16 cellular contexts compared by ENCODE assay signal in the genomic region with DNA sequence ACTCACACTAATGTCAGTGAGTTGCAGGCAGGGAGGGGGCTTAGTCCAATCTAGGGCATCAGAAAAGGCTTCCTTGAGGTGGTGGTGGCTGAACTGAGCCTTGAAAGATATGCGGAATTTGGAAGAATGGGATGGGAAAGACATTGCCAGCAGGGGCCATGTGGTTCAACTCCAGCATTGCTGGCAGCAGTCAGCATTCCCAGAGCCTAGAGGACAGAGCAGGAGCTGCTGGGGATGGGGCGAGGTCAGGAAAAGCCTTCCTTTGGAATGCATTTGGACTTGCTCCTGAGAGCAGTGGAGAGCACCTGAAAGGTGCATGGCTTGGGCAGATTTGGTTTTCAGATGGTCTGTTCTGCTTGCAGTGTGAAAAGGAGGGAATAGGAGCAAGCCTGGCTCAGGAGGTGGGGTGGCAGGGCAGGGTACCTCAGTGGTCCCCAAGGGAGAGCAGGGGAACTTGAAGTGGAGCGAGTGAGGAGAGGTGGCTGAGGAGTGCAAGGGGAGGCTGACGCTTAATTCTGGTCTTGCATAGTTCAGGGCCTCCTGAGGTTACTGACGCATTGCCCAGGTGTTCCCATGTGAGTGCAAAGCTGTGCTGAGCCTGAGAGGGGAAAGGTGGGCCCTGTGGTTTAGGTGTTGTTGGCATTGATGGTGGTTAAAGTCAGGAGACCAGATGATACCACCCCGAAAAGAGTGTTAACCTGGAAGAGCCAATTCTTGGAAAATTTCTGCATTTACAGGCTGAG.
A peak's percentile ranks its signal among the peaks of the same experiment; 100 is the strongest.
DNase-seq lines count a peak whose midpoint lies in the region; ATAC-seq, FAIRE-seq and TF ChIP-seq lines count a peak whose summit lies in the region.
"Had no signal": no experiment of that assay in that cellular context is flagged by ENCODE, and none has a peak within 500 bp of the region (broad histone marks: within the 10 kb centered on the region; RNA-seq: fewer than 3 reads in every experiment).

No MANE protein-coding gene starts in this region.

- H3K4me3 ChIP-seq in NT2/D1 (ENCODE audit: insufficient read length, low read depth) (no peak overlapping the region), H1 (ENCODE audit: extremely low read depth in 1 of 4, insufficient read depth in 2 of 4, low read depth in 3 of 4, low read length in 4 of 4) (no peak overlapping the region), small intestine (ENCODE audit: low read depth in 1 of 2, low read length in 2 of 2) (no peak overlapping the region)
- H3K4me3 ChIP-seq: cardiac muscle cell, GM23248 had no signal

- H3K4ac ChIP-seq in H1 (replicated peaks; ENCODE audit: insufficient read length, low read depth, low read length), result peak overlapping the region; percentile 24

- H3K56ac ChIP-seq in H1 (replicated peaks; ENCODE audit: insufficient read length, low read depth, low read length), result no peak overlapping the region

- no peak overlapping the region for H2AFZ ChIP-seq in H1 (ENCODE audit: low read length)
- H2AFZ ChIP-seq: GM23248 had no signal

- H3K27me3 ChIP-seq in NT2/D1 (ENCODE audit: insufficient read depth, insufficient read length) (no peaks in the 10 kb centered on the region), H1 (replicated peaks in 1 of 4; ENCODE audit: control insufficient read depth in 3 of 4, extremely low read depth in 1 of 4, insufficient read depth in 3 of 4, low read length in 3 of 4) (no peaks in the 10 kb centered on the region), small intestine (ENCODE audit: control insufficient read depth in 2 of 2, insufficient read depth in 2 of 2, low read length in 2 of 2) (no peaks in the 10 kb centered on the region)
- H3K27me3 ChIP-seq: cardiac muscle cell had no signal

- H2BK5ac ChIP-seq in H1 (ENCODE audit: low read depth, low read length), result peak overlapping the region; percentile 84; the same call in 1 of the 2 replicates

- no peak overlapping the region for H3K14ac ChIP-seq in H1 (ENCODE audit: insufficient read length)

- TF ChIP-seq RAD21 in H1 (IDR thresholded peaks at IDR 0.05 in 1 of 2, conservative IDR thresholded peaks at IDR 0.05 in 1 of 2; ENCODE audit: low read depth in 2 of 2, low read length in 2 of 2), result peak in 1 of 2 experiments; percentile 18; a peak in 1 of 4 replicates

- CTCF ChIA-PET in H1 (lab: Charles Lee; ENCODE audit: partially characterized antibody), result interaction anchor here (0.8 to 1.6 kb wide), 5 partner anchors 20 to 103 kb away, joined by 3 to 5 read pairs (median 3); no protein-coding TSS in a partner anchor

- H4K8ac ChIP-seq in H1 (ENCODE audit: extremely low read depth, insufficient read depth, low read length), result no peak overlapping the region

- TF ChIP-seq POLR2A in H1 (IDR thresholded peaks at IDR 0.05; ENCODE audit: control extremely low read depth in 1 of 2, low read depth in 2 of 2, low read length in 2 of 2), result no peak

- no peaks in the 10 kb centered on the region; the same call in 1 of the 2 replicates for H3K23me2 ChIP-seq in H1 (ENCODE audit: low read depth, low read length)

- H3K79me1 ChIP-seq in H1 (ENCODE audit: low read depth, low read length), result peaks cover 23% of the 10 kb centered on the region

- peak overlapping the region; percentile 1 for H4K91ac ChIP-seq in H1 (replicated peaks; ENCODE audit: insufficient read length, low read length)

- H2BK12ac ChIP-seq in H1 (ENCODE audit: low read depth, low read length), result peak overlapping the region; percentile 86

- H2BK15ac ChIP-seq in H1 (ENCODE audit: low read length), result peak overlapping the region; percentile 23; the same call in 1 of the 2 replicates

- no peak overlapping the region for H2BK120ac ChIP-seq in H1 (replicated peaks; ENCODE audit: low read depth, low read length)

- H3K79me2 ChIP-seq in H1 (ENCODE audit: control insufficient read depth in 1 of 2, insufficient read depth in 2 of 2, low read length in 2 of 2), result peaks cover 3 to 85% of the 10 kb centered on the region in 2 experiments

- H3K36me3 ChIP-seq in NT2/D1 (ENCODE audit: insufficient read depth, insufficient read length, low read length) (no peaks in the 10 kb centered on the region), H1 (ENCODE audit: control insufficient read depth in 2 of 4, insufficient read depth in 4 of 4, low read length in 3 of 4) (no peaks in the 10 kb centered on the region), small intestine (ENCODE audit: control insufficient read depth in 2 of 2, insufficient read depth in 2 of 2, low read length in 2 of 2) (peaks cover 0 to 2% of the 10 kb centered on the region in 2 donors)
- H3K36me3 ChIP-seq: cardiac muscle cell had no signal

- no peak for TF ChIP-seq EP300 in H1 (IDR thresholded peaks at IDR 0.05; ENCODE audit: borderline replicate concordance in 1 of 2, low read depth in 2 of 2, low read length in 2 of 2)

- TF ChIP-seq CTCF in H1 (IDR thresholded peaks at IDR 0.05; ENCODE audit: control extremely low read depth in 1 of 3, insufficient read depth in 1 of 3, low read depth in 1 of 3, low read length in 3 of 3), result peak in 1 of 3 experiments; percentile 13; a peak in 1 of 4 replicates

- H3K18ac ChIP-seq in H1 (ENCODE audit: extremely low read depth, low read length), result peak overlapping the region; percentile 36; the same call in 1 of the 2 replicates

- H4K20me1 ChIP-seq in H1 (replicated peaks in 1 of 2; ENCODE audit: control insufficient read depth in 1 of 2, insufficient read depth in 2 of 2, low read length in 2 of 2), result peaks cover 4 to 6% of the 10 kb centered on the region in 2 experiments

- no peak for FAIRE-seq in H1 (lab: Jason Lieb, UNC)
- no peak for FAIRE-seq in small intestine (lab: Jason Lieb, UNC)

- H3K4me2 ChIP-seq in H1 (ENCODE audit: insufficient read depth in 1 of 2, low read depth in 2 of 2, low read length in 2 of 2), result peak overlapping the region in 1 of 2 experiments; percentile 48; a peak in 2 of 4 replicates
- H3K4me2 ChIP-seq: SK-N-SH had no signal

- H3K27ac ChIP-seq in H1 (ENCODE audit: low read depth, low read length) (no peak overlapping the region), small intestine (ENCODE audit: low read depth in 1 of 2, low read length in 1 of 2) (peak overlapping the region; percentile 16 to 52)
- H3K27ac ChIP-seq: cardiac muscle cell, GM23248 had no signal

- peak; percentile 50 for DNase-seq in activated CD8-positive, alpha-beta memory T cell treated with anti-CD3 and anti-CD28 coated beads for 24 hours
- DNase-seq in activated CD8-positive, alpha-beta memory T cell treated with anti-CD3 and anti-CD28 coated beads, Interleukin-2, amount 50 U/mL, for 4 hours, result no peak
- DNase-seq in NT2/D1 (ENCODE audit: low read depth, low spot score), result peak; percentile 58
- no peak for DNase-seq in H1 (ENCODE audit: low read depth in 1 of 2, low spot score in 2 of 2)
- DNase-seq in small intestine, result peak; percentile 71
- DNase-seq in anterior cingulate cortex (lab: John Stamatoyannopoulos, UW), result no peak
- no peak for DNase-seq in NCI-H69 (lab: John Stamatoyannopoulos, UW)
- DNase-seq: 8988T; activated naive CD4-positive, alpha-beta T cell treated with anti-CD3 and anti-CD28 coated beads, Interleukin-2, amount 10 ng/mL, durations not matched to agents 7 days and 5 days; GM23248; NCI-H1092 treated with DMSO at 0.1 percent for 48 hours; NCI-H2171 treated with DMSO at 0.1 percent for 48 hours; SK-N-SH; stimulated activated CD4-positive, alpha-beta T cell treated with anti-CD3 and anti-CD28 coated beads, Interleukin-2, amount 100 ng/mL, for 24 hours had no signal

- H3K9me3 ChIP-seq in NT2/D1 (ENCODE audit: insufficient read depth, low read length) (no peaks in the 10 kb centered on the region), H1 (ENCODE audit: insufficient read depth in 2 of 2, low read depth in 1 of 2, low read length in 1 of 2) (no peaks in the 10 kb centered on the region), small intestine (ENCODE audit: control insufficient read depth, low read depth) (no peaks in the 10 kb centered on the region)
- H3K9me3 ChIP-seq: SK-N-SH had no signal

- H2AK5ac ChIP-seq in H1 (ENCODE audit: low read depth, low read length), result peak overlapping the region; percentile 66; the same call in 1 of the 2 replicates

- no peak for ATAC-seq in HG02642 (IDR thresholded peaks at IDR 0.05; ENCODE audit: poor library complexity, unreplicated experiment)

- H2BK20ac ChIP-seq in H1 (ENCODE audit: low read length), result peak overlapping the region; percentile 51

- no peak overlapping the region for H4K5ac ChIP-seq in H1 (ENCODE audit: insufficient read length, low read depth, low read length)

- POLR2A ChIA-PET in H1 (lab: Charles Lee; ENCODE audit: partially characterized antibody), result interaction anchor here (0.7 kb wide), 1 partner anchor 20 kb away, joined by 3 read pairs; no protein-coding TSS in a partner anchor

- H3K4me1 ChIP-seq in NT2/D1 (ENCODE audit: insufficient read depth, insufficient read length) (peaks cover 16% of the 10 kb centered on the region), H1 (replicated peaks in 1 of 4; ENCODE audit: control insufficient read depth in 3 of 4, insufficient read depth in 4 of 4, low read length in 3 of 4) (peaks cover 4 to 28% (median 26%) of the 10 kb centered on the region in 4 experiments), small intestine (ENCODE audit: control insufficient read depth in 2 of 2, insufficient read depth in 1 of 2, low read depth in 1 of 2, low read length in 1 of 2) (peaks cover 33 to 48% of the 10 kb centered on the region in 2 donors)

- H3K9ac ChIP-seq in NT2/D1 (ENCODE audit: insufficient read length, low read depth) (no peak overlapping the region), H1 (replicated peaks in 1 of 4; ENCODE audit: extremely low read depth in 1 of 4, low read depth in 3 of 4, low read length in 3 of 4) (no peak overlapping the region)
- H3K9ac ChIP-seq: GM23248, SK-N-SH had no signal

- no peak overlapping the region for H3K23ac ChIP-seq in H1 (ENCODE audit: insufficient read length)

- 78% methylated on average over 6 of the region's 6 CpGs; no CpG with 5 or more reads in 1 of the 2 experiments for WGBS in H1 (ENCODE audit: extremely low coverage in 1 of 2, insufficient coverage in 1 of 2, insufficient read length in 1 of 2, insufficient replicate concordance in 2 of 2, low coverage in 1 of 2, low lambda C conversion rate in 2 of 2, missing lambda C conversion rate in 1 of 2), 2 experiments
- 70 to 77% (median 72%) methylated on average over 6 of the region's 6 CpGs for WGBS in small intestine, 3 donors

TF ChIP-seq in H1, 55 proteins besides CTCF, POLR2A, EP300 and RAD21:
- TF ChIP-seq, protein P1, sequence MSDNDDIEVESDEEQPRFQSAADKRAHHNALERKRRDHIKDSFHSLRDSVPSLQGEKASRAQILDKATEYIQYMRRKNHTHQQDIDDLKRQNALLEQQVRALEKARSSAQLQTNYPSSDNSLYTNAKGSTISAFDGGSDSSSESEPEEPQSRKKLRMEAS (IDR thresholded peaks at IDR 0.05), result peak; percentile 50; the same call in 1 of the 2 replicates
- TF ChIP-seq EGR1 (IDR thresholded peaks at IDR 0.05; ENCODE audit: borderline replicate concordance, low read depth, low read length) (no peak), CBX5 (IDR thresholded peaks at IDR 0.05; ENCODE audit: low read depth, low read length) (no peak), TEAD4 (IDR thresholded peaks at IDR 0.05; ENCODE audit: low read depth, low read length) (peak; percentile 72)
TF ChIP-seq in H1: peak in this region for 2.

Comparison
In these comparisons a context has a peak if more than half of its experiments do, and no peak if none do; other contexts are left out.
1. DNase-seq: peak in activated CD8-positive, alpha-beta memory T cell treated with anti-CD3 and anti-CD28 coated beads for 24 hours (single experiment), NT2/D1 (single experiment) and small intestine (single experiment); none in activated CD8-positive, alpha-beta memory T cell treated with anti-CD3 and anti-CD28 coated beads, Interleukin-2, amount 50 U/mL, for 4 hours (single experiment), H1 (0 of 2), anterior cingulate cortex (0 of 58) and NCI-H69 (single experiment).